Comparison of ENCODE assay signal across 6 cellular contexts in genomic region chr7:66069732-66070131, GRCh38.
"Had no signal": no experiment of that assay in that cellular context is flagged by ENCODE, and none has a peak within 500 bp of the region (broad histone marks: within the 10 kb centered on the region; RNA-seq: fewer than 3 reads in every experiment).

No MANE protein-coding gene starts in this region.

- DNase-seq: GOT3, H7, Karpas-422, KBM-7 had no signal

- H3K4me3 ChIP-seq: HAP-1 had no signal

- H3K9ac ChIP-seq: KMS-11 had no signal

- H3K4me2 ChIP-seq: KMS-11 had no signal

- H3K36me3 ChIP-seq: HAP-1 had no signal

- H3K9me3 ChIP-seq: HAP-1 had no signal

- H3K4me1 ChIP-seq: HAP-1 had no signal

- H3K27ac ChIP-seq: KMS-11 had no signal
